Comparison of ENCODE assay signal across 34 cellular contexts in the genomic region with DNA sequence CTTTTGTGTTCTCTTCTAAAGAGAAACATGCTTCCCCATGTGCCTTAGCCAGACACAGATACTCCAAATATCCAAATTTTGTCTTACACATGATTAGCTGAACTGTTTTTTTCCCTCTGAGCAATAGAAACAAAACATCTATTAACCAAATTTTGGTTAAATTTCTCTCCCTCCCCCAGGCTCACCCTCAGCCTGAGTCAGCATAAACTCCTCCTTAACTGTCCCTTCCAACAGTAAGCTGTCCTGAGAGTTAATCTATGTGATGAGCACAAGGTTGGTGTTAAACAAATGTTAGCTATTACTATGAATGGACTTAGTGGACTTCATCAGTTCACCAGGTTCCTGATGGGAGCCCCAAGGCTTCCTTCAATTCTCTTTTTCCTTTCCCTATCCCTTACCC.
"Had no signal": no experiment of that assay in that cellular context is flagged by ENCODE, and none has a peak within 500 bp of the region (broad histone marks: within the 10 kb centered on the region; RNA-seq: fewer than 3 reads in every experiment).

No MANE protein-coding gene starts in this region.

- DNase-seq: activated effector memory CD4-positive, alpha-beta T cell treated with anti-CD3 and anti-CD28 coated beads, Interleukin-2, amount 50 U/mL, for 16 hours; activated effector memory CD4-positive, alpha-beta T cell treated with Interleukin-2 at 50 U/mL for 16 hours; activated gamma-delta T cell; activated gamma-delta T cell treated with Interleukin-2 at 50 U/mL for 16 hours; activated naive CD4-positive, alpha-beta T cell; activated naive CD4-positive, alpha-beta T cell treated with anti-CD3 and anti-CD28 coated beads for 36 hours; activated naive CD4-positive, alpha-beta T cell treated with anti-CD3 and anti-CD28 coated beads, Interleukin-2, amount 10 ng/mL, durations not matched to agents 7 days and 5 days; activated naive CD4-positive, alpha-beta T cell treated with anti-CD3 and anti-CD28 coated beads, Interleukin-2, amount 50 U/mL, for 16 hours; activated naive CD4-positive, alpha-beta T cell treated with Interleukin-2 at 50 U/mL for 16 hours; activated naive CD8-positive, alpha-beta T cell treated with anti-CD3 and anti-CD28 coated beads for 36 hours; activated naive CD8-positive, alpha-beta T cell treated with anti-CD3 and anti-CD28 coated beads, Interleukin-2, amount 10 ng/mL, durations not matched to agents 7 days and 5 days; activated naive CD8-positive, alpha-beta T cell treated with anti-CD3 and anti-CD28 coated beads, Interleukin-2, amount 50 U/mL, for 24 hours; activated T-cell treated with anti-CD3 and anti-CD28 coated beads, Interleukin-2, amount 50 U/mL, for 1 hour; activated T-cell treated with anti-CD3 and anti-CD28 coated beads, Interleukin-2, amount 50 U/mL, for 24 hours; activated T-cell treated with anti-CD3 and anti-CD28 coated beads, Interleukin-2, amount 50 U/mL, for 4 hours; activated T-cell treated with anti-CD3 and anti-CD28 coated beads, Interleukin-2, amount 50 U/mL, for 48 hours; activated T-cell treated with anti-CD3 and anti-CD28 coated beads, Interleukin-2, amount 50 U/mL, for 72 hours; adrenal gland; amniotic stem cell; amygdala; anterior cingulate cortex; aorta; body of pancreas; brain microvascular endothelial cell; caudate nucleus; central memory CD4-positive, alpha-beta T cell; cerebellar nuclear complex had no signal

- ATAC-seq: activated naive CD4-positive, alpha-beta T cell treated with anti-CD3 and anti-CD28 coated beads, Interleukin-2, amount 50 U/mL, for 72 hours; activated naive CD8-positive, alpha-beta T cell treated with anti-CD3 and anti-CD28 coated beads, Interleukin-2, amount 50 U/mL, for 24 hours; activated T-cell treated with anti-CD3 and anti-CD28 coated beads, Interleukin-2, amount 50 U/mL, for 4 hours; activated T-cell treated with anti-CD3 and anti-CD28 coated beads, Interleukin-2, amount 50 U/mL, for 72 hours; activated T-helper 17 cell treated with anti-CD3 and anti-CD28 coated beads, Interleukin-2, amount 50 U/mL, for 72 hours; body of pancreas had no signal

- H3K4me1 ChIP-seq: adrenal gland, ascending aorta, body of pancreas, breast epithelium had no signal

- H3K36me3 ChIP-seq: adrenal gland, ascending aorta, brain microvascular endothelial cell, breast epithelium, cardiac muscle cell had no signal

- FAIRE-seq: astrocyte, bronchial epithelial cell had no signal

- H3K4me3 ChIP-seq: adrenal gland, ascending aorta, body of pancreas, breast epithelium, cardiac muscle cell had no signal

- H3K27ac ChIP-seq: adrenal gland, ascending aorta, body of pancreas, brain microvascular endothelial cell, breast epithelium, cardiac muscle cell had no signal

- H3K9me3 ChIP-seq: adrenal gland, ascending aorta, body of pancreas, breast epithelium had no signal

- H3K27me3 ChIP-seq: adrenal gland, ascending aorta, body of pancreas, brain microvascular endothelial cell, breast epithelium, cardiac muscle cell had no signal
